2 cellular contexts compared by ENCODE assay signal in genomic region chr1:16236091-16236494, GRCh38.
TF ChIP-seq lines count a peak whose summit lies in the region.

No MANE protein-coding gene starts in this region.

TF ChIP-seq in Ishikawa, 13 proteins besides CTCF, POLR2A, EP300 and RAD21 (continued from another document):
- TF ChIP-seq, protein P1, sequence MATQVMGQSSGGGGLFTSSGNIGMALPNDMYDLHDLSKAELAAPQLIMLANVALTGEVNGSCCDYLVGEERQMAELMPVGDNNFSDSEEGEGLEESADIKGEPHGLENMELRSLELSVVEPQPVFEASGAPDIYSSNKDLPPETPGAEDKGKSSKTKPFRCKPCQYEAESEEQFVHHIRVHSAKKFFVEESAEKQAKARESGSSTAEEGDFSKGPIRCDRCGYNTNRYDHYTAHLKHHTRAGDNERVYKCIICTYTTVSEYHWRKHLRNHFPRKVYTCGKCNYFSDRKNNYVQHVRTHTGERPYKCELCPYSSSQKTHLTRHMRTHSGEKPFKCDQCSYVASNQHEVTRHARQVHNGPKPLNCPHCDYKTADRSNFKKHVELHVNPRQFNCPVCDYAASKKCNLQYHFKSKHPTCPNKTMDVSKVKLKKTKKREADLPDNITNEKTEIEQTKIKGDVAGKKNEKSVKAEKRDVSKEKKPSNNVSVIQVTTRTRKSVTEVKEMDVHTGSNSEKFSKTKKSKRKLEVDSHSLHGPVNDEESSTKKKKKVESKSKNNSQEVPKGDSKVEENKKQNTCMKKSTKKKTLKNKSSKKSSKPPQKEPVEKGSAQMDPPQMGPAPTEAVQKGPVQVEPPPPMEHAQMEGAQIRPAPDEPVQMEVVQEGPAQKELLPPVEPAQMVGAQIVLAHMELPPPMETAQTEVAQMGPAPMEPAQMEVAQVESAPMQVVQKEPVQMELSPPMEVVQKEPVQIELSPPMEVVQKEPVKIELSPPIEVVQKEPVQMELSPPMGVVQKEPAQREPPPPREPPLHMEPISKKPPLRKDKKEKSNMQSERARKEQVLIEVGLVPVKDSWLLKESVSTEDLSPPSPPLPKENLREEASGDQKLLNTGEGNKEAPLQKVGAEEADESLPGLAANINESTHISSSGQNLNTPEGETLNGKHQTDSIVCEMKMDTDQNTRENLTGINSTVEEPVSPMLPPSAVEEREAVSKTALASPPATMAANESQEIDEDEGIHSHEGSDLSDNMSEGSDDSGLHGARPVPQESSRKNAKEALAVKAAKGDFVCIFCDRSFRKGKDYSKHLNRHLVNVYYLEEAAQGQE (IDR thresholded peaks at IDR 0.05; ENCODE audit: low read depth): no peak
- no peak for TF ChIP-seq CEBPB (IDR thresholded peaks at IDR 0.05)
- TF ChIP-seq, protein P2, sequence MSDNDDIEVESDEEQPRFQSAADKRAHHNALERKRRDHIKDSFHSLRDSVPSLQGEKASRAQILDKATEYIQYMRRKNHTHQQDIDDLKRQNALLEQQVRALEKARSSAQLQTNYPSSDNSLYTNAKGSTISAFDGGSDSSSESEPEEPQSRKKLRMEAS (IDR thresholded peaks at IDR 0.05): peak; percentile 68

TF ChIP-seq in GM12878, 131 proteins besides CTCF, POLR2A, EP300 and RAD21 (continued from another document):
- TF ChIP-seq, protein P3, sequence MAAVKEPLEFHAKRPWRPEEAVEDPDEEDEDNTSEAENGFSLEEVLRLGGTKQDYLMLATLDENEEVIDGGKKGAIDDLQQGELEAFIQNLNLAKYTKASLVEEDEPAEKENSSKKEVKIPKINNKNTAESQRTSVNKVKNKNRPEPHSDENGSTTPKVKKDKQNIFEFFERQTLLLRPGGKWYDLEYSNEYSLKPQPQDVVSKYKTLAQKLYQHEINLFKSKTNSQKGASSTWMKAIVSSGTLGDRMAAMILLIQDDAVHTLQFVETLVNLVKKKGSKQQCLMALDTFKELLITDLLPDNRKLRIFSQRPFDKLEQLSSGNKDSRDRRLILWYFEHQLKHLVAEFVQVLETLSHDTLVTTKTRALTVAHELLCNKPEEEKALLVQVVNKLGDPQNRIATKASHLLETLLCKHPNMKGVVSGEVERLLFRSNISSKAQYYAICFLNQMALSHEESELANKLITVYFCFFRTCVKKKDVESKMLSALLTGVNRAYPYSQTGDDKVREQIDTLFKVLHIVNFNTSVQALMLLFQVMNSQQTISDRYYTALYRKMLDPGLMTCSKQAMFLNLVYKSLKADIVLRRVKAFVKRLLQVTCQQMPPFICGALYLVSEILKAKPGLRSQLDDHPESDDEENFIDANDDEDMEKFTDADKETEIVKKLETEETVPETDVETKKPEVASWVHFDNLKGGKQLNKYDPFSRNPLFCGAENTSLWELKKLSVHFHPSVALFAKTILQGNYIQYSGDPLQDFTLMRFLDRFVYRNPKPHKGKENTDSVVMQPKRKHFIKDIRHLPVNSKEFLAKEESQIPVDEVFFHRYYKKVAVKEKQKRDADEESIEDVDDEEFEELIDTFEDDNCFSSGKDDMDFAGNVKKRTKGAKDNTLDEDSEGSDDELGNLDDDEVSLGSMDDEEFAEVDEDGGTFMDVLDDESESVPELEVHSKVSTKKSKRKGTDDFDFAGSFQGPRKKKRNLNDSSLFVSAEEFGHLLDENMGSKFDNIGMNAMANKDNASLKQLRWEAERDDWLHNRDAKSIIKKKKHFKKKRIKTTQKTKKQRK (IDR thresholded peaks at IDR 0.05; ENCODE audit: low read depth, low read length): no peak
- TF ChIP-seq CREM (IDR thresholded peaks at IDR 0.05; ENCODE audit: low read depth) (no peak), FOS (IDR thresholded peaks at IDR 0.05; ENCODE audit: borderline replicate concordance, extremely low read depth, insufficient read length) (no peak), ZZZ3 (IDR thresholded peaks at IDR 0.05; ENCODE audit: control insufficient read depth, insufficient read length, low read depth) (no peak), BACH1 (IDR thresholded peaks at IDR 0.05; ENCODE audit: borderline replicate concordance) (no peak), IRF4 (IDR thresholded peaks at IDR 0.05; ENCODE audit: low read depth, low read length) (0 out of 2 replicates have a peak, but pooled peaks have one; percentile 14), YY1 (IDR thresholded peaks at IDR 0.05; ENCODE audit: low read depth, low read length) (no peak), HSF1 (IDR thresholded peaks at IDR 0.05; ENCODE audit: low read depth, low read length) (no peak), MXI1 (IDR thresholded peaks at IDR 0.05; ENCODE audit: low read depth, low read length) (0 out of 2 replicates have a peak, but pooled peaks have one; percentile 39), USF1 (IDR thresholded peaks at IDR 0.05; ENCODE audit: borderline replicate concordance, extremely low read length, insufficient read depth, low read depth, low read length) (no peak), SPI1 (IDR thresholded peaks at IDR 0.05; ENCODE audit: borderline replicate concordance, insufficient read depth, low read depth, low read length) (no peak), RAD51 (IDR thresholded peaks at IDR 0.05) (peak; percentile 26; the same call in 1 of the 2 replicates), JUND (IDR thresholded peaks at IDR 0.05; ENCODE audit: low read depth, low read length) (no peak), ATF3 (IDR thresholded peaks at IDR 0.05; ENCODE audit: borderline replicate concordance, extremely low read depth, low read depth, low read length) (no peak), NR2C2 (IDR thresholded peaks at IDR 0.05; ENCODE audit: borderline replicate concordance, control insufficient read depth, insufficient read length, low read depth) (no peak), SUPT20H (IDR thresholded peaks at IDR 0.05; ENCODE audit: borderline replicate concordance, control insufficient read depth, low read depth, low read length) (no peak), FOXM1 (IDR thresholded peaks at IDR 0.05; ENCODE audit: low read depth, low read length) (no peak), SMAD1 (IDR thresholded peaks at IDR 0.05; ENCODE audit: low read depth, partially characterized antibody) (no peak), PKNOX1 (IDR thresholded peaks at IDR 0.05) (peak; percentile 15; the same call in 1 of the 2 replicates), NR2F1 (conservative IDR thresholded peaks at IDR 0.05) (no peak), BHLHE40 (IDR thresholded peaks at IDR 0.05; ENCODE audit: borderline replicate concordance in 1 of 2, low read depth in 2 of 2, low read length in 1 of 2) (peak; percentile 26 to 48; a peak in 2 of 4 replicates), STAT1 (conservative IDR thresholded peaks at IDR 0.05) (no peak), IKZF2 (IDR thresholded peaks at IDR 0.05) (0 out of 4 replicates have a peak, but pooled peaks of 1 of the 2 experiments have one; percentile 34), RUNX3 (IDR thresholded peaks at IDR 0.05; ENCODE audit: low read length) (no peak), SMARCA5 (IDR thresholded peaks at IDR 0.05) (0 out of 2 replicates have a peak, but pooled peaks have one; percentile 38), DPF2 (IDR thresholded peaks at IDR 0.05) (no peak), SUZ12 (IDR thresholded peaks at IDR 0.05; ENCODE audit: unreplicated experiment) (no peak), ZNF207 (IDR thresholded peaks at IDR 0.05; ENCODE audit: borderline replicate concordance) (no peak), STAT3 (IDR thresholded peaks at IDR 0.05; ENCODE audit: low read depth, low read length) (no peak), CBX5 (IDR thresholded peaks at IDR 0.05; ENCODE audit: low read depth) (no peak)
- TF ChIP-seq, protein P4, sequence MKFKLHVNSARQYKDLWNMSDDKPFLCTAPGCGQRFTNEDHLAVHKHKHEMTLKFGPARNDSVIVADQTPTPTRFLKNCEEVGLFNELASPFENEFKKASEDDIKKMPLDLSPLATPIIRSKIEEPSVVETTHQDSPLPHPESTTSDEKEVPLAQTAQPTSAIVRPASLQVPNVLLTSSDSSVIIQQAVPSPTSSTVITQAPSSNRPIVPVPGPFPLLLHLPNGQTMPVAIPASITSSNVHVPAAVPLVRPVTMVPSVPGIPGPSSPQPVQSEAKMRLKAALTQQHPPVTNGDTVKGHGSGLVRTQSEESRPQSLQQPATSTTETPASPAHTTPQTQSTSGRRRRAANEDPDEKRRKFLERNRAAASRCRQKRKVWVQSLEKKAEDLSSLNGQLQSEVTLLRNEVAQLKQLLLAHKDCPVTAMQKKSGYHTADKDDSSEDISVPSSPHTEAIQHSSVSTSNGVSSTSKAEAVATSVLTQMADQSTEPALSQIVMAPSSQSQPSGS (IDR thresholded peaks at IDR 0.05; ENCODE audit: low read length): no peak
- TF ChIP-seq, protein P5, sequence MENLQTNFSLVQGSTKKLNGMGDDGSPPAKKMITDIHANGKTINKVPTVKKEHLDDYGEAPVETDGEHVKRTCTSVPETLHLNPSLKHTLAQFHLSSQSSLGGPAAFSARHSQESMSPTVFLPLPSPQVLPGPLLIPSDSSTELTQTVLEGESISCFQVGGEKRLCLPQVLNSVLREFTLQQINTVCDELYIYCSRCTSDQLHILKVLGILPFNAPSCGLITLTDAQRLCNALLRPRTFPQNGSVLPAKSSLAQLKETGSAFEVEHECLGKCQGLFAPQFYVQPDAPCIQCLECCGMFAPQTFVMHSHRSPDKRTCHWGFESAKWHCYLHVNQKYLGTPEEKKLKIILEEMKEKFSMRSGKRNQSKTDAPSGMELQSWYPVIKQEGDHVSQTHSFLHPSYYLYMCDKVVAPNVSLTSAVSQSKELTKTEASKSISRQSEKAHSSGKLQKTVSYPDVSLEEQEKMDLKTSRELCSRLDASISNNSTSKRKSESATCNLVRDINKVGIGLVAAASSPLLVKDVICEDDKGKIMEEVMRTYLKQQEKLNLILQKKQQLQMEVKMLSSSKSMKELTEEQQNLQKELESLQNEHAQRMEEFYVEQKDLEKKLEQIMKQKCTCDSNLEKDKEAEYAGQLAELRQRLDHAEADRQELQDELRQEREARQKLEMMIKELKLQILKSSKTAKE (IDR thresholded peaks at IDR 0.05; ENCODE audit: low read depth, poor library complexity, severe bottlenecking): no peak
- TF ChIP-seq, protein P6, sequence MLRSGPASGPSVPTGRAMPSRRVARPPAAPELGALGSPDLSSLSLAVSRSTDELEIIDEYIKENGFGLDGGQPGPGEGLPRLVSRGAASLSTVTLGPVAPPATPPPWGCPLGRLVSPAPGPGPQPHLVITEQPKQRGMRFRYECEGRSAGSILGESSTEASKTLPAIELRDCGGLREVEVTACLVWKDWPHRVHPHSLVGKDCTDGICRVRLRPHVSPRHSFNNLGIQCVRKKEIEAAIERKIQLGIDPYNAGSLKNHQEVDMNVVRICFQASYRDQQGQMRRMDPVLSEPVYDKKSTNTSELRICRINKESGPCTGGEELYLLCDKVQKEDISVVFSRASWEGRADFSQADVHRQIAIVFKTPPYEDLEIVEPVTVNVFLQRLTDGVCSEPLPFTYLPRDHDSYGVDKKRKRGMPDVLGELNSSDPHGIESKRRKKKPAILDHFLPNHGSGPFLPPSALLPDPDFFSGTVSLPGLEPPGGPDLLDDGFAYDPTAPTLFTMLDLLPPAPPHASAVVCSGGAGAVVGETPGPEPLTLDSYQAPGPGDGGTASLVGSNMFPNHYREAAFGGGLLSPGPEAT (IDR thresholded peaks at IDR 0.05; ENCODE audit: low read depth): no peak
- TF ChIP-seq, protein P7, sequence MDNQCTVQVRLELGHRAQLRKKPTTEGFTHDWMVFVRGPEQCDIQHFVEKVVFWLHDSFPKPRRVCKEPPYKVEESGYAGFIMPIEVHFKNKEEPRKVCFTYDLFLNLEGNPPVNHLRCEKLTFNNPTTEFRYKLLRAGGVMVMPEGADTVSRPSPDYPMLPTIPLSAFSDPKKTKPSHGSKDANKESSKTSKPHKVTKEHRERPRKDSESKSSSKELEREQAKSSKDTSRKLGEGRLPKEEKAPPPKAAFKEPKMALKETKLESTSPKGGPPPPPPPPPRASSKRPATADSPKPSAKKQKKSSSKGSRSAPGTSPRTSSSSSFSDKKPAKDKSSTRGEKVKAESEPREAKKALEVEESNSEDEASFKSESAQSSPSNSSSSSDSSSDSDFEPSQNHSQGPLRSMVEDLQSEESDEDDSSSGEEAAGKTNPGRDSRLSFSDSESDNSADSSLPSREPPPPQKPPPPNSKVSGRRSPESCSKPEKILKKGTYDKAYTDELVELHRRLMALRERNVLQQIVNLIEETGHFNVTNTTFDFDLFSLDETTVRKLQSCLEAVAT (IDR thresholded peaks at IDR 0.05): no peak
